Comparison of ENCODE assay signal across 1 cellular context in the genomic region with DNA sequence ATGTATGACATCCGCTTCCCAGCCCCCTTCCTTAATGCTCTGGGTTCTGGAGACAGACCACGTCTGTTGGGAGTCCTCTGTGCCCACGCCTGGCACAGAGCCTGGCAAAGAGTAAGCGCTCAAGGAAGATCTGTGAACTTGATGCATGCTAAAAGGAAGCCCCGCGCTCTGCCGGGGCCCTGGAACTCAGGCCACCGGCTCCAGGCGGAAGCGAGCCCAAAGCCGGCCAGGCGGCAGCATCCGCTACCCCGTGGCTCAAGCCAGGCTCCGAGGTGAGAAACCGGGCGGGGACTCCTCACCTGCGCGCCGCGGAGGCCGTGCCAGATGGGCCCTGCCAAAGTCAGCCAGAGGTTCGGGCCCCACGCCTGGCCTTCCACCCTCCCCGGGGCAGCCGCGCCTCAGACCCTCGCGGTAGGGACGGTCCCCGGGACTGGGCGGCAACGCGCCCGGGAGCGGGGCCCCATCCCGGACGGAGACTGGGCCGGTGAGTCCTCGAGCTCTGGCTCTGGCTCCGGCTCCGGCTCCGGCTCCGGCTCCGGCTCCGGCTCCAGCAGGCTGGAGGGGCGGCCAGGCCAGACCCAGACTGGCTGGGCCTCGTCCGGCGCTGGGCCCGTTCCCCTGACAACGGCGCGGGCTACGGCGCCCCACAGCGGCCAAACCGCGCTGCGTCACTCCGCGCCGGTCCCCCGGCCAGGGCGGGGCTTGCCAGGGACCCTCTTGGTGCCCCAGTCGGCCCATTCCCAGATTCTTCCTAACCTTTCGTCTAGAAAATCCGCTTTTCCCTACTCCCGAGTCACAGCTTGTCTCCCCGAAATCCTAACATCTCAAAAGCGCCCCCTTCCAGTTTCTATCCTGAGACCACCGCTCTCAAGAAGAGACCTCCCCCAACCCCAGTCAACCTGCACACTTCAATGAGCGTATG.
TF ChIP-seq lines count a peak whose summit lies in the region.

A gene with protein sequence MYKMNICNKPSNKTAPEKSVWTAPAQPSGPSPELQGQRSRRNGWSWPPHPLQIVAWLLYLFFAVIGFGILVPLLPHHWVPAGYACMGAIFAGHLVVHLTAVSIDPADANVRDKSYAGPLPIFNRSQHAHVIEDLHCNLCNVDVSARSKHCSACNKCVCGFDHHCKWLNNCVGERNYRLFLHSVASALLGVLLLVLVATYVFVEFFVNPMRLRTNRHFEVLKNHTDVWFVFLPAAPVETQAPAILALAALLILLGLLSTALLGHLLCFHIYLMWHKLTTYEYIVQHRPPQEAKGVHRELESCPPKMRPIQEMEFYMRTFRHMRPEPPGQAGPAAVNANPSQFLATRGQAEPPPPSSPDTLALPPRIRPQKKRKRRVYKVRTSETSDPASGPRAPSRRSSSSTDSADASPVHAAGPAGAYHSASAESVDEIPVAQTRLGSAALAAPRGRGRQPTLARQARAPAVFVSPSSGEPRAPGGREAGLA (minus strand): TSS at position 606 of the 922 bp plus-strand sequence. CDS start 8,702 bp downstream, outside the sequence.

TF ChIP-seq in HCT116, 20 proteins besides CTCF, POLR2A, EP300 and RAD21:
- TF ChIP-seq MAX (IDR thresholded peaks at IDR 0.05), result peak; percentile 60; the same call in 1 of the 2 replicates
- peak; percentile 99 for TF ChIP-seq ZFX (IDR thresholded peaks at IDR 0.05)
- no peak for TF ChIP-seq ZNF274 (IDR thresholded peaks at IDR 0.05; ENCODE audit: low read depth, low read length)
- TF ChIP-seq, protein P1, sequence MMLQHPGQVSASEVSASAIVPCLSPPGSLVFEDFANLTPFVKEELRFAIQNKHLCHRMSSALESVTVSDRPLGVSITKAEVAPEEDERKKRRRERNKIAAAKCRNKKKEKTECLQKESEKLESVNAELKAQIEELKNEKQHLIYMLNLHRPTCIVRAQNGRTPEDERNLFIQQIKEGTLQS (IDR thresholded peaks at IDR 0.05), result no peak
- TF ChIP-seq POLR2AphosphoS5 (IDR thresholded peaks at IDR 0.05; ENCODE audit: low read depth, low read length), result peak; percentile 80
